ENCODE assay signal across 8 cellular contexts in the genomic region with DNA sequence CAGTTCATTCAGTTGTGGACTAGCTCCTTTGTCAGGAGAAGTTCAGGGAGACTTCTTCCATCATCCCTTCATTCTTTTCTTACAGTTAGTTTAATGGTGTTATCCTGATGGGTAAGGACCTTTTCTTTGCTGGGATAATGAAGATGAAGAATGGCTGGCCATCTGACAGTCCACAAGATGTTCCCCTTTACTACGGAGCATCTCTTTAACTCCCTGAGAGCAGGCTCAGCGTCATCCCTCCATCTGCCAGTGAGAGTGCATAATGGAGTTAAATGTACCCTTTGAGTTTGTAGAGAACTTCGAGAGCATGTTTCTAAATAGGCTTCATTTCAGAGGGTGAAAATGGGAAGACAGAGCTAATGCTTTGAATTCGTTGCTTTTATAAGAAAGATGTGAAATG.
DNase-seq lines count a peak whose midpoint lies in the region; ATAC-seq and TF ChIP-seq lines count a peak whose summit lies in the region.

No MANE protein-coding gene starts in this region.

- no peak for ATAC-seq in HG02970 (IDR thresholded peaks at IDR 0.05; ENCODE audit: low FRiP score, unreplicated experiment)

- H3K36me3 ChIP-seq in DOHH2 (ENCODE audit: control insufficient read depth, low read length) = peaks cover 55% of the 10 kb centered on the region

- H4K20me1 ChIP-seq in DOHH2 (ENCODE audit: control insufficient read depth, insufficient read depth, low read depth, low read length) = peaks cover 40% of the 10 kb centered on the region

- H3K27ac ChIP-seq in DOHH2 (ENCODE audit: low read depth, low read length) = no peak overlapping the region
- peak overlapping the region; percentile 100 for H3K27ac ChIP-seq in VCaP

- H3K27me3 ChIP-seq in DOHH2 (ENCODE audit: control insufficient read depth, low read length) = no peaks in the 10 kb centered on the region

- no peaks in the 10 kb centered on the region for H3F3A ChIP-seq in DOHH2 (ENCODE audit: control insufficient read depth, insufficient read depth)

- peaks cover 72% of the 10 kb centered on the region for H3K79me2 ChIP-seq in DOHH2 (ENCODE audit: control insufficient read depth, low read length)

- peaks cover 38% of the 10 kb centered on the region for H3K4me1 ChIP-seq in DOHH2 (ENCODE audit: control insufficient read depth, low read length)

- TF ChIP-seq CTCF in DOHH2 (IDR thresholded peaks at IDR 0.05; ENCODE audit: low read depth, low read length, poor library complexity, severe bottlenecking) = no peak
- TF ChIP-seq CTCF in VCaP (conservative IDR thresholded peaks at IDR 0.05) = no peak
- TF ChIP-seq CTCF in retinal pigment epithelial cell (conservative IDR thresholded peaks at IDR 0.05; ENCODE audit: low read depth, low read length) = no peak

- H3K4me3 ChIP-seq in DOHH2 (ENCODE audit: low read length) (peak overlapping the region; percentile 83), retinal pigment epithelial cell (ENCODE audit: low read length) (peak overlapping the region; percentile 83)

- DNase-seq in HuH-7 (ENCODE audit: low spot score) = peak; percentile 43
- DNase-seq in foreskin melanocyte = peak; percentile 26
- no peak for DNase-seq in retinal pigment epithelial cell (ENCODE audit: low read depth)
- DNase-seq in NCI-H226 = no peak
- DNase-seq in LoVo (ENCODE audit: low spot score) = no peak

- peak overlapping the region; percentile 69 for H3K4me2 ChIP-seq in DOHH2 (ENCODE audit: low read length)

- no peaks in the 10 kb centered on the region for H3K9me2 ChIP-seq in DOHH2 (replicated peaks; ENCODE audit: control insufficient read depth, low read length)

- no peaks in the 10 kb centered on the region for H3K9me3 ChIP-seq in DOHH2 (ENCODE audit: control insufficient read depth, insufficient read depth, low read length)

Comparison
In these comparisons a context has a peak if more than half of its experiments do, and no peak if none do; other contexts are left out.
1. DNase-seq: peak in HuH-7 (single experiment) and foreskin melanocyte (single experiment); none in retinal pigment epithelial cell (single experiment), NCI-H226 (single experiment) and LoVo (single experiment).